ENCODE assay signal across 11 cellular contexts in genomic region chr3:7876741-7877297, GRCh38.
A peak's percentile ranks its signal among the peaks of the same experiment; 100 is the strongest.
DNase-seq lines count a peak whose midpoint lies in the region; ATAC-seq and TF ChIP-seq lines count a peak whose summit lies in the region.
"Had no signal": no experiment of that assay in that cellular context is flagged by ENCODE, and none has a peak within 500 bp of the region (broad histone marks: within the 10 kb centered on the region; RNA-seq: fewer than 3 reads in every experiment).

No MANE protein-coding gene starts in this region.

- H3K4me1 Mint-ChIP-seq in activated naive CD8-positive, alpha-beta T cell treated with anti-CD3 and anti-CD28 coated beads for 36 hours: peaks cover 9% of the 10 kb centered on the region
- peaks cover 9% of the 10 kb centered on the region for H3K4me1 Mint-ChIP-seq in progenitor cell of endocrine pancreas (ENCODE audit: low read depth)
- H3K4me1 Mint-ChIP-seq in chondrocyte (ENCODE audit: low read depth): no peaks in the 10 kb centered on the region

- H3K27ac Mint-ChIP-seq in activated naive CD8-positive, alpha-beta T cell treated with anti-CD3 and anti-CD28 coated beads for 36 hours: peak overlapping the region; percentile 80
- peak overlapping the region; percentile 60 for H3K27ac Mint-ChIP-seq in progenitor cell of endocrine pancreas
- no peak overlapping the region for H3K27ac Mint-ChIP-seq in chondrocyte (ENCODE audit: unreplicated experiment)

- DNase-seq in CMK (ENCODE audit: low read depth): peak; percentile 91
- peak; percentile 43 for DNase-seq in T-helper 22 cell (ENCODE audit: low read depth)
- peak; percentile 25 for DNase-seq in activated naive CD8-positive, alpha-beta T cell treated with anti-CD3 and anti-CD28 coated beads for 36 hours
- no peak for DNase-seq in progenitor cell of endocrine pancreas (ENCODE audit: low spot score, unreplicated experiment)
- DNase-seq in DMS79 treated with DMSO at 0.1 percent for 48 hours (lab: John Stamatoyannopoulos, UW): no peak
- no peak for DNase-seq in NOMO-1 treated with dmso at 0.1 percent for 144 hours (lab: John Stamatoyannopoulos, UW; ENCODE audit: unreplicated experiment)
- no peak for DNase-seq in chondrocyte (ENCODE audit: low spot score)
- DNase-seq: aorta, Caco-2, NCI-H774 had no signal

- peak overlapping the region; percentile 14 for H3K4me3 Mint-ChIP-seq in activated naive CD8-positive, alpha-beta T cell treated with anti-CD3 and anti-CD28 coated beads for 36 hours
- H3K4me3 Mint-ChIP-seq in progenitor cell of endocrine pancreas (ENCODE audit: low read depth): no peak overlapping the region
- H3K4me3 Mint-ChIP-seq in chondrocyte (ENCODE audit: unreplicated experiment): no peak overlapping the region

- no peaks in the 10 kb centered on the region for H3K27me3 Mint-ChIP-seq in activated naive CD8-positive, alpha-beta T cell treated with anti-CD3 and anti-CD28 coated beads for 36 hours
- no peaks in the 10 kb centered on the region for H3K27me3 Mint-ChIP-seq in progenitor cell of endocrine pancreas
- H3K27me3 Mint-ChIP-seq in chondrocyte (ENCODE audit: low read depth): no peaks in the 10 kb centered on the region

- H3K36me3 Mint-ChIP-seq in activated naive CD8-positive, alpha-beta T cell treated with anti-CD3 and anti-CD28 coated beads for 36 hours: no peaks in the 10 kb centered on the region
- no peaks in the 10 kb centered on the region for H3K36me3 Mint-ChIP-seq in progenitor cell of endocrine pancreas (ENCODE audit: insufficient read depth)
- no peaks in the 10 kb centered on the region for H3K36me3 Mint-ChIP-seq in chondrocyte (ENCODE audit: low read depth)

- TF ChIP-seq CTCF in progenitor cell of endocrine pancreas (IDR thresholded peaks at IDR 0.05; ENCODE audit: unreplicated experiment): no peak
- TF ChIP-seq CTCF in chondrocyte (IDR thresholded peaks at IDR 0.05): no peak

- ATAC-seq in GM19328 (IDR thresholded peaks at IDR 0.05; ENCODE audit: unreplicated experiment): no peak

- H3K9me3 Mint-ChIP-seq in activated naive CD8-positive, alpha-beta T cell treated with anti-CD3 and anti-CD28 coated beads for 36 hours: peaks cover 5% of the 10 kb centered on the region
- H3K9me3 Mint-ChIP-seq in progenitor cell of endocrine pancreas (ENCODE audit: low read depth) (peaks cover 5% of the 10 kb centered on the region), chondrocyte (ENCODE audit: low read depth) (peaks cover 4% of the 10 kb centered on the region)

Comparison
In these comparisons a context has a peak if more than half of its experiments do, and no peak if none do; other contexts are left out.
1. DNase-seq: peak in CMK (single experiment), T-helper 22 cell (single experiment) and activated naive CD8-positive, alpha-beta T cell treated with anti-CD3 and anti-CD28 coated beads for 36 hours (single experiment); none in progenitor cell of endocrine pancreas (single experiment), DMS79 treated with DMSO at 0.1 percent for 48 hours (single experiment), NOMO-1 treated with dmso at 0.1 percent for 144 hours (single experiment) and chondrocyte (single experiment).